Comparison of ENCODE assay signal across 8 cellular contexts in the genomic region with DNA sequence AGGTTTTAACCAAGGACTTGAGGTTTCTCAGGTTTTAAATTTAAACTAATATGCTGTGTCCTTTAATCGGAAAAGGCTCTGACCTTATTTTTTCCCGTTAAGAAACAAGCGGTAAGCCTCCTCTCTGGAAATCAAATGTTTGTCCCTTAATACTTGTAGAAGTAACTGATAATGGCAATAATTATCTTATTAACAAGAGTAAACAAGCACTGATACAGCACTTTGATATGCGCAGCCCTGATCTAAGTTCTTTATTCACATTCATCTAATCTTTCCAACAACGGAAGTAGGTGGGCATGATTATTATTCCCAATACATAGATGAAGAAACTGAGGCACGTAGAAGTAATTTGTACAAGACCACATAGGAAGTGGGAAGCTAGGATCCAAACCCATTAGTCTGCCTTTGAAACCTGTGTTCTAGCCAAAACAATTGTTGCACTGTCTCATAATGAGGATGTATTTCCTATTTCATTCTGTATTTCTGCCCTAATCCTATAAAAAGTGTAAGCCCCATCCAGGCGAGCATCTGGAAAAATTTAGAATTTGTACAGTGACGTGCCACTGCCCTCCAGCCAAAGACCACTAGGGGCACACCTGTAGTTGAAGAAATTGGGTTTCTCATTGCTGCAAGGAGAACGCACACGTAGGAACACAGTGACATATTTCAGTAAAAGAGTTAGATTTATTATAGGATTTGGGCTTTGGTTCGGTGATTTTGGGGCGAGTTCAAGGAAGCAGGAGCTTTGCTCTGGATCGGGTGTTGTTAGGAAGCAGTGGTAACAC. TPM values are rescaled to one million over a fixed set of nuclear protein-coding genes. Genes with fewer than 3 reads are reported as not detected.
DNase-seq lines count a peak whose midpoint lies in the region; ATAC-seq and TF ChIP-seq lines count a peak whose summit lies in the region.

No MANE protein-coding gene starts in this region.

- no peaks in the 10 kb centered on the region for H3K9me2 ChIP-seq in hepatocyte (replicated peaks; ENCODE audit: insufficient read depth)

- H3K4me3 Mint-ChIP-seq in activated T-cell treated with anti-CD3 and anti-CD28 coated beads, Interleukin-2, amount 50 U/mL, for 4 hours = peak overlapping the region; percentile 79
- H3K4me3 Mint-ChIP-seq in stimulated activated naive CD8-positive, alpha-beta T cell treated with anti-CD3 and anti-CD28 coated beads, Interleukin-15, amount 100 ng/mL, for 72 hours = peak overlapping the region; percentile 82 to 83

- DNase-seq in activated T-cell treated with anti-CD3 and anti-CD28 coated beads, Interleukin-2, amount 50 U/mL, for 4 hours = no peak
- DNase-seq in activated T-cell treated with anti-CD3 and anti-CD28 coated beads, Interleukin-2, amount 50 U/mL, for 48 hours = no peak
- DNase-seq in hepatocyte (ENCODE audit: low spot score) (peak; percentile 58), posterior vena cava (ENCODE audit: low spot score) (no peak), SHP77 (lab: John Stamatoyannopoulos, UW) (no peak), hypothalamus (lab: John Stamatoyannopoulos, UW) (no peak)
- peak in 1 of 2 donors; percentile 11 for DNase-seq in stimulated activated naive CD8-positive, alpha-beta T cell treated with anti-CD3 and anti-CD28 coated beads, Interleukin-15, amount 100 ng/mL, for 72 hours

- H3K4me1 ChIP-seq in hepatocyte (ENCODE audit: insufficient read depth) = peaks cover 6% of the 10 kb centered on the region

- H3K36me3 ChIP-seq in hepatocyte (replicated peaks; ENCODE audit: insufficient read depth, low read depth) = no peaks in the 10 kb centered on the region

- intact Hi-C loops in posterior vena cava (cut with DNase I) = loop anchor here (10.0 kb wide), 2 partner anchors 124 to 214 kb away; a partner anchor contains a TSS

- peaks cover 18% of the 10 kb centered on the region for H3K79me2 ChIP-seq in hepatocyte

- H3K4me1 Mint-ChIP-seq in activated T-cell treated with anti-CD3 and anti-CD28 coated beads, Interleukin-2, amount 50 U/mL, for 4 hours (ENCODE audit: low read depth) = peaks cover 18% of the 10 kb centered on the region
- H3K4me1 Mint-ChIP-seq in stimulated activated naive CD8-positive, alpha-beta T cell treated with anti-CD3 and anti-CD28 coated beads, Interleukin-15, amount 100 ng/mL, for 72 hours = peaks cover 8% of the 10 kb centered on the region

- H3K9me3 ChIP-seq in hepatocyte (ENCODE audit: low read depth) = no peaks in the 10 kb centered on the region

- no peaks in the 10 kb centered on the region for H3K36me3 Mint-ChIP-seq in activated T-cell treated with anti-CD3 and anti-CD28 coated beads, Interleukin-2, amount 50 U/mL, for 4 hours (ENCODE audit: insufficient read depth)

- no peaks in the 10 kb centered on the region for H3K9me3 Mint-ChIP-seq in activated T-cell treated with anti-CD3 and anti-CD28 coated beads, Interleukin-2, amount 50 U/mL, for 4 hours
- H3K9me3 Mint-ChIP-seq in stimulated activated naive CD8-positive, alpha-beta T cell treated with anti-CD3 and anti-CD28 coated beads, Interleukin-15, amount 100 ng/mL, for 72 hours = no peaks in the 10 kb centered on the region

- H2AFZ ChIP-seq in hepatocyte = peak overlapping the region; percentile 83

- peak overlapping the region; percentile 70 for H3K4me2 ChIP-seq in hepatocyte

- H4K20me1 ChIP-seq in hepatocyte (ENCODE audit: insufficient read depth, poor library complexity, severe bottlenecking) = no peaks in the 10 kb centered on the region

- 37% methylated on average over 13 of the region's 13 CpGs for WGBS in hepatocyte (ENCODE audit: low lambda C conversion rate, missing lambda C conversion rate)

- TF ChIP-seq CTCF in VCaP (conservative IDR thresholded peaks at IDR 0.05) (peak; percentile 49), hepatocyte (IDR thresholded peaks at IDR 0.05; ENCODE audit: poor library complexity) (peak; percentile 55)

- H3K27me3 Mint-ChIP-seq in activated T-cell treated with anti-CD3 and anti-CD28 coated beads, Interleukin-2, amount 50 U/mL, for 4 hours (ENCODE audit: low read depth) = no peaks in the 10 kb centered on the region
- no peaks in the 10 kb centered on the region for H3K27me3 Mint-ChIP-seq in stimulated activated naive CD8-positive, alpha-beta T cell treated with anti-CD3 and anti-CD28 coated beads, Interleukin-15, amount 100 ng/mL, for 72 hours

- no peaks in the 10 kb centered on the region for H3K27me3 ChIP-seq in hepatocyte

- ATAC-seq in activated T-cell treated with anti-CD3 and anti-CD28 coated beads, Interleukin-2, amount 50 U/mL, for 4 hours = no peak
- ATAC-seq in stimulated activated naive CD8-positive, alpha-beta T cell treated with anti-CD3 and anti-CD28 coated beads, Interleukin-15, amount 100 ng/mL, for 72 hours = no peak

- peak overlapping the region; percentile 86 for H3K27ac ChIP-seq in VCaP
- peak overlapping the region; percentile 90 for H3K27ac ChIP-seq in hepatocyte

- peak overlapping the region; percentile 9 for H3K4me3 ChIP-seq in hepatocyte

- peak overlapping the region in 1 of 2 donors; percentile 13 for H3K27ac Mint-ChIP-seq in stimulated activated naive CD8-positive, alpha-beta T cell treated with anti-CD3 and anti-CD28 coated beads, Interleukin-15, amount 100 ng/mL, for 72 hours

RNA-seq across cellular contexts. Expression of a gene that starts 0.6 kb away (rescaled TPM):
- total RNA-seq in activated T-cell treated with anti-CD3 and anti-CD28 coated beads, Interleukin-2, amount 50 U/mL, for 4 hours = under 1 TPM in 1 of 3 donors, not detected in 2; 0.83 TPM
- total RNA-seq in hepatocyte (0.60 and 2.8 TPM in 2 replicates), posterior vena cava (under 1 TPM in 1 of 2 donors, not detected in 1; 0.24 TPM)
- polyA plus RNA-seq in hepatocyte = 0.58 TPM in 1 of 2 replicates, not detected in the other

RNA-seq across cellular contexts. Expression of a gene that starts 0.7 kb away (rescaled TPM):
- 10 to 100 TPM; 29.7 to 36.7 (median 31.8) TPM for total RNA-seq in activated T-cell treated with anti-CD3 and anti-CD28 coated beads, Interleukin-2, amount 50 U/mL, for 4 hours
- total RNA-seq in hepatocyte = 21.9 and 27.0 TPM in 2 replicates
- polyA plus RNA-seq in hepatocyte = 35.3 and 45.1 TPM in 2 replicates
- 10 to 100 TPM; 13.7 to 13.9 TPM for total RNA-seq in posterior vena cava
